28 cellular contexts compared by ENCODE assay signal in the genomic region with DNA sequence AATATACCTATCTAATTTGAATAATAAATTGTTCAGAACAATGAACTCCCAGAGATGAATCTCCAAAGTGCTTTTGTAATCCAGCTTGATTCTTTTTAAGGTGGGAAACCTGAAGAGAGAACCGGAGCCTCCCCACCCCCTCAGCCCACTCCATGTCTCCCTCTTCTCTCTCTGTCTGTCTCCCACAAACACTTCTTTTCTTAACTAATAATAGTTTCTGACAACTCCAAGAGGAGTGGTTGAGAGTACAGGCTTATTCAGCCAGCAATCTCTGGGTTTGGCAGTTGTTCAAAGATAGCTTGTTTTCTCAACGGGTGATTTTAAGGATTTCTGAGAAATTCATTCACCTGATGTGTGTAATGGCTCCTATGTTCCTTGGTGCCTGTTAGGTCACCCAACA. TPM values are rescaled to one million over a fixed set of nuclear protein-coding genes. Genes with fewer than 3 reads are reported as not detected.
"Had no signal": no experiment of that assay in that cellular context is flagged by ENCODE, and none has a peak within 500 bp of the region (broad histone marks: within the 10 kb centered on the region; RNA-seq: fewer than 3 reads in every experiment).

No MANE protein-coding gene starts in this region.

- H3K4me1 Mint-ChIP-seq: IgD-negative memory B cell had no signal

- H3K27ac ChIP-seq: KMS-11, PC-9, Peyer's patch, SJSA1, SK-N-MC had no signal

- H3K4me1 ChIP-seq: Peyer's patch, SJSA1 had no signal

- H3K27ac Mint-ChIP-seq: IgD-negative memory B cell had no signal

- H3K9me3 ChIP-seq: Peyer's patch, SJSA1 had no signal

- DNase-seq: Kasumi-1, MM.1S, NCI-H1048, NCI-H1105, NCI-H1417, NCI-H1436 treated with DMSO at 0.1 percent for 48 hours, NCI-H1694, NCI-H187 treated with DMSO at 0.1 percent for 48 hours, NCI-H2029 treated with DMSO at 0.1 percent for 48 hours, NCI-H2107, NCI-H2227 treated with DMSO at 0.1 percent for 48 hours, NCI-H524, NCI-H526 treated with DMSO at 0.1 percent for 48 hours, NCI-H748 treated with DMSO at 0.1 percent for 48 hours, PC-9, Peyer's patch, SIG-M5 had no signal

- H3K36me3 ChIP-seq: Peyer's patch, SJSA1 had no signal

- H3K4me3 ChIP-seq: K562, PC-9, Peyer's patch, SJSA1, SK-N-MC had no signal

- ATAC-seq: K562, Right ventricle myocardium inferior had no signal

- H3K27me3 ChIP-seq: Peyer's patch, SJSA1 had no signal

- H3K36me3 Mint-ChIP-seq: IgD-negative memory B cell had no signal

- H3K27me3 Mint-ChIP-seq: IgD-negative memory B cell had no signal

RNA-seq across cellular contexts. Expression of a gene that starts 23.4 kb away (rescaled TPM):
- total RNA-seq: HepG2, HT1080, K562, NCI-H460, OCI-LY7, Peyer's patch, Right ventricle myocardium inferior, RPMI7951, SJSA1 had no signal
